ENCODE assay signal across 12 cellular contexts in genomic region chr6:549901-550300, GRCh38.
"Had no signal": no experiment of that assay in that cellular context is flagged by ENCODE, and none has a peak within 500 bp of the region (broad histone marks: within the 10 kb centered on the region; RNA-seq: fewer than 3 reads in every experiment).

No MANE protein-coding gene starts in this region.

- H3K4me3 ChIP-seq: lower lobe of right lung, pancreas, SJSA1, tibial nerve had no signal

- H3K4me1 ChIP-seq: lower lobe of right lung, pancreas, tibial nerve had no signal

- H3K9me3 ChIP-seq: lower lobe of right lung, pancreas, SJSA1, tibial nerve had no signal

- ATAC-seq: lower lobe of right lung, pancreas had no signal

- DNase-seq: anterior cingulate cortex; endodermal cell; immature natural killer cell; lower lobe of right lung; pancreas; stimulated activated CD4-positive, alpha-beta T cell treated with anti-CD3 and anti-CD28 coated beads, Interleukin-12 subunit alpha, Interleukin-12 subunit beta, amount 100 ng/mL, for 4 hours; stimulated activated CD4-positive, alpha-beta T cell treated with anti-CD3 and anti-CD28 coated beads, Interleukin-4, amount 100 ng/mL, for 4 hours; SW 1271; T-helper 9 cell had no signal

- H3K27me3 ChIP-seq: pancreas, SJSA1, tibial nerve had no signal

- H3K9me3 Mint-ChIP-seq: endodermal cell, immature natural killer cell, mesothelial cell of epicardium had no signal

- H3K36me3 ChIP-seq: pancreas had no signal

- H3K27ac Mint-ChIP-seq: endodermal cell, immature natural killer cell, mesothelial cell of epicardium had no signal

- H3K27ac ChIP-seq: lower lobe of right lung, pancreas, SJSA1, tibial nerve had no signal

- H3K4me3 Mint-ChIP-seq: endodermal cell, immature natural killer cell, mesothelial cell of epicardium had no signal
